ENCODE assay signal across 17 cellular contexts in genomic region chr21:28714795-28715464, GRCh38.
A peak's percentile ranks its signal among the peaks of the same experiment; 100 is the strongest.
DNase-seq lines count a peak whose midpoint lies in the region; ATAC-seq and TF ChIP-seq lines count a peak whose summit lies in the region.
"Had no signal": no experiment of that assay in that cellular context is flagged by ENCODE, and none has a peak within 500 bp of the region (broad histone marks: within the 10 kb centered on the region; RNA-seq: fewer than 3 reads in every experiment).

No MANE protein-coding gene starts in this region.

- peak; percentile 55 for DNase-seq in DMS53 (lab: John Stamatoyannopoulos, UW)
- peak; percentile 69 for DNase-seq in NCI-H2171 treated with DMSO at 0.1 percent for 48 hours (lab: John Stamatoyannopoulos, UW)
- peak; percentile 83 for DNase-seq in fibroblast of mammary gland (ENCODE audit: low read depth)
- peak; percentile 69 for DNase-seq in skeletal muscle cell (ENCODE audit: low read depth)
- DNase-seq in GM19240 (ENCODE audit: insufficient read length, low spot score), result no peak
- DNase-seq: activated CD8-positive, alpha-beta T cell treated with anti-CD3 and anti-CD28 coated beads for 36 hours; activated naive CD8-positive, alpha-beta T cell treated with anti-CD3 and anti-CD28 coated beads, Interleukin-2, amount 50 U/mL, for 24 hours; DMS79 treated with DMSO at 0.1 percent for 48 hours; KBM-7; NCI-H1417 treated with DMSO at 0.1 percent for 48 hours; NCI-H226; NK-92 treated with Interleukin-12 subunit alpha and Interleukin-12 subunit beta, amount 100 ng/mL, for 24 hours; occipital lobe; T-cell had no signal

- TF ChIP-seq CTCF in fibroblast of mammary gland (conservative IDR thresholded peaks at IDR 0.05; ENCODE audit: control insufficient read depth, insufficient read depth, low read depth, low read length), result no peak

- H3K4me3 ChIP-seq in fibroblast of mammary gland (ENCODE audit: control insufficient read depth, low read depth, low read length) (no peak overlapping the region), skeletal muscle cell (ENCODE audit: low read depth, low read length) (no peak overlapping the region)

- ATAC-seq in HG02852 (IDR thresholded peaks at IDR 0.05; ENCODE audit: unreplicated experiment) (no peak), GM19455 (IDR thresholded peaks at IDR 0.05; ENCODE audit: unreplicated experiment) (no peak)
- ATAC-seq: activated CD8-positive, alpha-beta T cell treated with anti-CD3 and anti-CD28 coated beads for 36 hours; activated naive CD8-positive, alpha-beta T cell treated with anti-CD3 and anti-CD28 coated beads, Interleukin-2, amount 50 U/mL, for 24 hours; sciatic nerve; T-cell had no signal
